ENCODE assay signal across 1 cellular context in the genomic region with DNA sequence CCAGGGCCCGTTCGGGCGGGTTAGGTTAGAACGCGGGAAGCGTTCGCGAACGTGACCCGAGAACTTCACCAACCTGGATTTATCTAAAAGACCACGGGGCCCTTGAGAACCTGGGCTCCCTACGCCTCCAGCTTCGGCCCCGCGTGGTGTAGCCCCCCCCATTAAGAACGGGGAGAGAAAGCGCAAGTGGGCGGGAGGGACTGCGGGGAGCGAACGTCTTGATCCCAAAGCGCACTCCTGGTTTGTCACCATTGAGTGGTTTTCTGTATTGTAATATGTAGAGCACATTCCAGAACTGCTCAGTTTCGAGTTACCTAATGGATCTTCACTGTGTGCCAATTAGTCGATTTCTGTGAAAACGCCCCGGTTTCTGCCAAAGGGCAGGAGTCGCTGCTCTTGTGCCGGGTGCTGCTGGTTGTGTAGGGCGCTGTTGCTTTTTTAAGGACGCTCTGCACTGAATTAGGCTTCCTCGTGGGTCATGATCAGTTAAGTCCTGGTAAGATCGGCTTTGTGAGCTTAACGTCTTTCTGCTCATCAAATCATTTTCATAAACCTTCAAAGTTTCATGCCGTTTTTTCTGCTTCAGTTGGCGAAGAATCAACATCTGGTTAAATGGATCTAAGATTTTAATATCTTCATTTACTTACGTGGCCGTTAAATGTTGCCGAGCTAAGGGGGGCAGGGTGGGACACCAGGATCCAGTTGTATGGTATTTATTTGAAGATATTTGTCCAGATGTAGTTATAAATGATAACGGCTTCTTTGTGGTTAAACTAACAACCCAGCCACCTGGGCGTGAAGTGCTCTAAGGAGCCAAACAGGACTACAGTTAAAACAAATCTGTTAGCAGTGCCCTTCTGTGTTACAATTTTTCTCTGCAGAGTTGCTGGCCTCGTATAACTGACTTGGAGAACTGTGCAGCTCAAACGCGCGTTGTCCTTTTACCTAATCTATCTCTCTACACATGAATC.
TF ChIP-seq lines count a peak whose summit lies in the region.

No MANE protein-coding gene starts in this region.

TF ChIP-seq in HepG2, 621 proteins besides CTCF, POLR2A, EP300 and RAD21 (continued from another document and continues in another):
- TF ChIP-seq, protein P1, sequence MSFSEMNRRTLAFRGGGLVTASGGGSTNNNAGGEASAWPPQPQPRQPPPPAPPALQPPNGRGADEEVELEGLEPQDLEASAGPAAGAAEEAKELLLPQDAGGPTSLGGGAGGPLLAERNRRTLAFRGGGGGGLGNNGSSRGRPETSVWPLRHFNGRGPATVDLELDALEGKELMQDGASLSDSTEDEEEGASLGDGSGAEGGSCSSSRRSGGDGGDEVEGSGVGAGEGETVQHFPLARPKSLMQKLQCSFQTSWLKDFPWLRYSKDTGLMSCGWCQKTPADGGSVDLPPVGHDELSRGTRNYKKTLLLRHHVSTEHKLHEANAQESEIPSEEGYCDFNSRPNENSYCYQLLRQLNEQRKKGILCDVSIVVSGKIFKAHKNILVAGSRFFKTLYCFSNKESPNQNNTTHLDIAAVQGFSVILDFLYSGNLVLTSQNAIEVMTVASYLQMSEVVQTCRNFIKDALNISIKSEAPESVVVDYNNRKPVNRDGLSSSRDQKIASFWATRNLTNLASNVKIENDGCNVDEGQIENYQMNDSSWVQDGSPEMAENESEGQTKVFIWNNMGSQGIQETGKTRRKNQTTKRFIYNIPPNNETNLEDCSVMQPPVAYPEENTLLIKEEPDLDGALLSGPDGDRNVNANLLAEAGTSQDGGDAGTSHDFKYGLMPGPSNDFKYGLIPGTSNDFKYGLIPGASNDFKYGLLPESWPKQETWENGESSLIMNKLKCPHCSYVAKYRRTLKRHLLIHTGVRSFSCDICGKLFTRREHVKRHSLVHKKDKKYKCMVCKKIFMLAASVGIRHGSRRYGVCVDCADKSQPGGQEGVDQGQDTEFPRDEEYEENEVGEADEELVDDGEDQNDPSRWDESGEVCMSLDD (CRISPR knock-in tag; IDR thresholded peaks at IDR 0.05; ENCODE audit: borderline replicate concordance): no peak
- TF ChIP-seq HOMEZ (CRISPR knock-in tag; IDR thresholded peaks at IDR 0.05; ENCODE audit: low read depth) (no peak), TCF12 (IDR thresholded peaks at IDR 0.05) (no peak), TCF12 (CRISPR knock-in tag; IDR thresholded peaks at IDR 0.05) (no peak), REL (CRISPR knock-in tag; conservative IDR thresholded peaks at IDR 0.05) (no peak), NFYC (CRISPR knock-in tag; IDR thresholded peaks at IDR 0.05) (no peak), ZNF547 (CRISPR knock-in tag; IDR thresholded peaks at IDR 0.05) (peak; percentile 12; the same call in 1 of the 2 replicates), ZNF10 (CRISPR knock-in tag; IDR thresholded peaks at IDR 0.05; ENCODE audit: borderline replicate concordance, low read depth) (no peak), HOXD1 (CRISPR knock-in tag; IDR thresholded peaks at IDR 0.05) (no peak), GPBP1L1 (CRISPR knock-in tag; IDR thresholded peaks at IDR 0.05) (no peak), SALL1 (CRISPR knock-in tag; IDR thresholded peaks at IDR 0.05) (no peak), DNMT3B (CRISPR knock-in tag; conservative IDR thresholded peaks at IDR 0.05) (no peak), ZNF678 (CRISPR knock-in tag; IDR thresholded peaks at IDR 0.05) (no peak), CHCHD3 (CRISPR knock-in tag; IDR thresholded peaks at IDR 0.05) (no peak), ELF3 (CRISPR knock-in tag; IDR thresholded peaks at IDR 0.05) (no peak), PAX8 (CRISPR knock-in tag; IDR thresholded peaks at IDR 0.05; ENCODE audit: borderline replicate concordance) (no peak), SP140L (CRISPR knock-in tag; IDR thresholded peaks at IDR 0.05; ENCODE audit: borderline replicate concordance) (no peak), ZNF207 (IDR thresholded peaks at IDR 0.05; ENCODE audit: borderline replicate concordance) (no peak), NCOR1 (IDR thresholded peaks at IDR 0.05; ENCODE audit: borderline replicate concordance, low read length) (no peak), SALL2 (CRISPR knock-in tag; IDR thresholded peaks at IDR 0.05) (no peak), ZBTB8A (CRISPR knock-in tag; IDR thresholded peaks at IDR 0.05; ENCODE audit: borderline replicate concordance, low read depth) (no peak), ATAD3A (CRISPR knock-in tag; IDR thresholded peaks at IDR 0.05) (no peak), ZKSCAN1 (IDR thresholded peaks at IDR 0.05; ENCODE audit: low read length) (no peak), ZBTB3 (CRISPR knock-in tag; IDR thresholded peaks at IDR 0.05; ENCODE audit: borderline replicate concordance, low read depth) (0 out of 2 replicates have a peak, but pooled peaks have one; percentile 56), TOPORS (CRISPR knock-in tag; IDR thresholded peaks at IDR 0.05) (0 out of 2 replicates have a peak, but pooled peaks have one; percentile 15), AHR (CRISPR knock-in tag; IDR thresholded peaks at IDR 0.05) (no peak), HOXA3 (CRISPR knock-in tag; IDR thresholded peaks at IDR 0.05) (no peak), XBP1 (CRISPR knock-in tag; IDR thresholded peaks at IDR 0.05) (no peak), GATAD1 (CRISPR knock-in tag; IDR thresholded peaks at IDR 0.05) (0 out of 2 replicates have a peak, but pooled peaks have one; percentile 15), MXD3 (CRISPR knock-in tag; IDR thresholded peaks at IDR 0.05) (no peak), GLMP (CRISPR knock-in tag; IDR thresholded peaks at IDR 0.05; ENCODE audit: borderline replicate concordance) (no peak), TBX2 (CRISPR knock-in tag; IDR thresholded peaks at IDR 0.05; ENCODE audit: borderline replicate concordance) (no peak), ZNF337 (CRISPR knock-in tag; IDR thresholded peaks at IDR 0.05; ENCODE audit: borderline replicate concordance, low read depth) (no peak), MEF2D (CRISPR knock-in tag; IDR thresholded peaks at IDR 0.05) (no peak), KLF13 (CRISPR knock-in tag; IDR thresholded peaks at IDR 0.05) (no peak), ZNF431 (CRISPR knock-in tag; IDR thresholded peaks at IDR 0.05; ENCODE audit: borderline replicate concordance, low read depth) (no peak), ZNF142 (CRISPR knock-in tag; IDR thresholded peaks at IDR 0.05) (0 out of 2 replicates have a peak, but pooled peaks have one; percentile 61), ZNF234 (CRISPR knock-in tag; conservative IDR thresholded peaks at IDR 0.05) (no peak), PHF21A (CRISPR knock-in tag; IDR thresholded peaks at IDR 0.05) (no peak), TBL1XR1 (IDR thresholded peaks at IDR 0.05; ENCODE audit: borderline replicate concordance, low read length, partially characterized antibody) (no peak), PLRG1 (conservative IDR thresholded peaks at IDR 0.05) (no peak)
- TF ChIP-seq, protein P2, sequence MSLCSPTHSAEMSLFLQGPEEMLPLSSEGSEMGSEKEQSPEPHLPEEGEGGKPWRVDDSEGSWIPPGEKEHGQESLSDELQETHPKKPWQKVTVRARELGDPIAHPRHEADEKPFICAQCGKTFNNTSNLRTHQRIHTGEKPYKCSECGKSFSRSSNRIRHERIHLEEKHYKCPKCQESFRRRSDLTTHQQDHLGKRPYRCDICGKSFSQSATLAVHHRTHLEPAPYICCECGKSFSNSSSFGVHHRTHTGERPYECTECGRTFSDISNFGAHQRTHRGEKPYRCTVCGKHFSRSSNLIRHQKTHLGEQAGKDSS (CRISPR knock-in tag; IDR thresholded peaks at IDR 0.05; ENCODE audit: borderline replicate concordance, low read depth): no peak
- TF ChIP-seq, protein P3, sequence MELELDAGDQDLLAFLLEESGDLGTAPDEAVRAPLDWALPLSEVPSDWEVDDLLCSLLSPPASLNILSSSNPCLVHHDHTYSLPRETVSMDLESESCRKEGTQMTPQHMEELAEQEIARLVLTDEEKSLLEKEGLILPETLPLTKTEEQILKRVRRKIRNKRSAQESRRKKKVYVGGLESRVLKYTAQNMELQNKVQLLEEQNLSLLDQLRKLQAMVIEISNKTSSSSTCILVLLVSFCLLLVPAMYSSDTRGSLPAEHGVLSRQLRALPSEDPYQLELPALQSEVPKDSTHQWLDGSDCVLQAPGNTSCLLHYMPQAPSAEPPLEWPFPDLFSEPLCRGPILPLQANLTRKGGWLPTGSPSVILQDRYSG (CRISPR knock-in tag; IDR thresholded peaks at IDR 0.05): 0 out of 2 replicates have a peak, but pooled peaks have one; percentile 8
- TF ChIP-seq, protein P4, sequence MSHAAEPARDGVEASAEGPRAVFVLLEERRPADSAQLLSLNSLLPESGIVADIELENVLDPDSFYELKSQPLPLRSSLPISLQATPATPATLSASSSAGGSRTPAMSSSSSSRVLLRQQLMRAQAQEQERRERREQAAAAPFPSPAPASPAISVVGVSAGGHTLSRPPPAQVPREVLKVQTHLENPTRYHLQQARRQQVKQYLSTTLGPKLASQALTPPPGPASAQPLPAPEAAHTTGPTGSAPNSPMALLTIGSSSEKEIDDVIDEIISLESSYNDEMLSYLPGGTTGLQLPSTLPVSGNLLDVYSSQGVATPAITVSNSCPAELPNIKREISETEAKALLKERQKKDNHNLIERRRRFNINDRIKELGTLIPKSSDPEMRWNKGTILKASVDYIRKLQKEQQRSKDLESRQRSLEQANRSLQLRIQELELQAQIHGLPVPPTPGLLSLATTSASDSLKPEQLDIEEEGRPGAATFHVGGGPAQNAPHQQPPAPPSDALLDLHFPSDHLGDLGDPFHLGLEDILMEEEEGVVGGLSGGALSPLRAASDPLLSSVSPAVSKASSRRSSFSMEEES (CRISPR knock-in tag; IDR thresholded peaks at IDR 0.05): no peak
- TF ChIP-seq, protein P5, sequence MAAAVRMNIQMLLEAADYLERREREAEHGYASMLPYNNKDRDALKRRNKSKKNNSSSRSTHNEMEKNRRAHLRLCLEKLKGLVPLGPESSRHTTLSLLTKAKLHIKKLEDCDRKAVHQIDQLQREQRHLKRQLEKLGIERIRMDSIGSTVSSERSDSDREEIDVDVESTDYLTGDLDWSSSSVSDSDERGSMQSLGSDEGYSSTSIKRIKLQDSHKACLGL (CRISPR knock-in tag; IDR thresholded peaks at IDR 0.05): no peak
